In the genomic region with DNA sequence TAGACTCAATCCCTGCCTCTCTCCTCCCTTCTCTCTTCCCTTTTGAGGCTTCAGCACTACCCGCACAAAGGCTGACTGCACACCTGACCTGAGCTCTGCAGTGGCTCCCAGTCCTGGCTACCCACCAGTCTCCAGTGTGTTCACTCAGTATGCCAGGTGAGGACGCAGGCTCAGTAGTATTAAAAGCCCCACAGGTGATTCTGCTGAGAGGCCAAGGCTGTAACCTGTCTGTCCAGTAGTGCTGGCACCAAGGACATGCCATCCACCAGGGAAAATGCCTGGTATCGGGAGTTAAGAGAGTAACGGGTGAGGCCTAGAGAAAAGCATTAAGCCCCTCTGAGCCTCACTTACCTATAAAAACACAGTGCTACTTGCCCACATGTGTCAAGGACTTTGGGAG, we compare ENCODE assay signal across 21 cellular contexts. TPM values are rescaled to one million over a fixed set of nuclear protein-coding genes. Genes with fewer than 3 reads are reported as not detected.
"Had no signal": no experiment of that assay in that cellular context is flagged by ENCODE, and none has a peak within 500 bp of the region (broad histone marks: within the 10 kb centered on the region; RNA-seq: fewer than 3 reads in every experiment).

No MANE protein-coding gene starts in this region.

- H3K27me3 ChIP-seq: esophagus muscularis mucosa, SJCRH30 had no signal

- ATAC-seq: left colon; mucosa of descending colon; natural killer cell; right cardiac atrium; stimulated activated naive B cell treated with anti-CD40 and anti-IgM and Interleukin-4, amounts not matched to agents 10 μg/mL and 1 μg/mL and 100 μg/mL, for 72 hours; WTC11 had no signal

- H3K36me3 ChIP-seq: SJCRH30 had no signal

- DNase-seq: activated CD4-positive, alpha-beta T cell treated with anti-CD3 and anti-CD28 coated beads for 48 hours; activated CD8-positive, alpha-beta memory T cell treated with anti-CD3 and anti-CD28 coated beads, Interleukin-2, amount 50 U/mL, for 48 hours; anterior cingulate cortex; left colon; mucosa of descending colon; natural killer cell; posterior cingulate gyrus; right cardiac atrium; SJCRH30; stimulated activated CD4-positive, alpha-beta T cell treated with anti-CD3 and anti-CD28 coated beads, Interleukin-1b, Interleukin-23, amount 100 ng/mL, for 48 hours; stimulated activated naive B cell treated with anti-CD40 and anti-IgM and Interleukin-4, amounts not matched to agents 10 μg/mL and 1 μg/mL and 100 μg/mL, for 72 hours; SW 1271 had no signal

- H3K4me3 Mint-ChIP-seq: activated naive CD8-positive, alpha-beta T cell; natural killer cell; stimulated activated naive B cell treated with anti-CD40 and anti-IgM and Interleukin-4, amounts not matched to agents 10 μg/mL and 1 μg/mL and 100 μg/mL, for 72 hours; type B pancreatic cell; WTC11 had no signal

- H3K4me1 ChIP-seq: SJCRH30 had no signal

- H3K9me3 Mint-ChIP-seq: natural killer cell; stimulated activated naive B cell treated with anti-CD40 and anti-IgM and Interleukin-4, amounts not matched to agents 10 μg/mL and 1 μg/mL and 100 μg/mL, for 72 hours; type B pancreatic cell; WTC11 had no signal

- H3K27ac Mint-ChIP-seq: activated naive CD8-positive, alpha-beta T cell; stimulated activated naive B cell treated with anti-CD40 and anti-IgM and Interleukin-4, amounts not matched to agents 10 μg/mL and 1 μg/mL and 100 μg/mL, for 72 hours; type B pancreatic cell; WTC11 had no signal

- H3K4me1 Mint-ChIP-seq: WTC11 had no signal

- H3K9me3 ChIP-seq: esophagus muscularis mucosa, mucosa of descending colon, SJCRH30 had no signal

- H3K27me3 Mint-ChIP-seq: activated naive CD8-positive, alpha-beta T cell; stimulated activated naive B cell treated with anti-CD40 and anti-IgM and Interleukin-4, amounts not matched to agents 10 μg/mL and 1 μg/mL and 100 μg/mL, for 72 hours; type B pancreatic cell had no signal

- H3K4me3 ChIP-seq: esophagus muscularis mucosa, mucosa of descending colon, SJCRH30 had no signal

- H3K27ac ChIP-seq: SJCRH30 had no signal

RNA-seq across cellular contexts. Expression of gene CXCR6, which starts 31.4 kb away (rescaled TPM):
- total RNA-seq: cerebellum, dermis microvascular lymphatic vessel endothelial cell, lung microvascular endothelial cell, SJCRH30, WTC11 had no signal

RNA-seq across cellular contexts. Expression of gene XCR1, which starts 52.6 kb away (rescaled TPM):
- total RNA-seq: cerebellum, dermis microvascular lymphatic vessel endothelial cell, fibroblast of villous mesenchyme, lung microvascular endothelial cell, SJCRH30, subcutaneous adipose tissue had no signal
- polyA plus RNA-seq: right cardiac atrium had no signal
